Comparison of ENCODE assay signal across 8 cellular contexts in the genomic region with DNA sequence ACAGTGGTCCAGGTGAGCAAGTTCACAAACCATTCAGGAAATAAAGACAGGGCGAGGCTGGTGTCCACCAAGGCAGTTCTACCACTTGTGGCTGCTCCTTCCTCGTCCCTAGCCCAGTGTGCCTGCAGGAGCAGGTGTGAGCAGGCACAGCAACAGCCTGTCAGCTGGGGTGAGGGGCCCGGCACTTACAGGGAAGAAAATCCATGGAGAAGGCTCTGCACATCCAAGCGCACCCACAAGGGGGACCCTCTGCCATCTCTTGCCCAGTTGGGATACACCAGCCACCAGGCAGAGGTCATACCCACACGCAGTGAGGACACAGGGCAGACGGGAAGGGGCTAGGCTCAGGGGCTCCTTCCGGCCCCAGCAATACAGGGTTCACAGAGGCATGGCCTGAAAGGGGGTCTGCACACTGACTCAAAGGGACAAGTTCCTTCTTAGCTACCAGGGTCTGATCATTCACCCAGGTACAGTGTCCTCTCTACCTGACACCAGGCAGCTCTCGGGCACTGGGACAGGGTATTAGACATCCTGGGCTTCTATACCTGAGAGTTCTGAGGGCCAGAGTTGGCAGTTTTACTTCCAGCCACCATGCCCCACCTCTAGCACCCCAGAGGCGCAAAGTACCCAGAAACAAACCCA. TPM values are rescaled to one million over a fixed set of nuclear protein-coding genes. Genes with fewer than 3 reads are reported as not detected.
A peak's percentile ranks its signal among the peaks of the same experiment; 100 is the strongest.
DNase-seq lines count a peak whose midpoint lies in the region; ATAC-seq and TF ChIP-seq lines count a peak whose summit lies in the region.

No MANE protein-coding gene starts in this region.

- no peak for ATAC-seq in HG03108 (IDR thresholded peaks at IDR 0.05; ENCODE audit: unreplicated experiment)

- TF ChIP-seq POLR2A in erythroblast (IDR thresholded peaks at IDR 0.05; ENCODE audit: low read length): no peak

- DNase-seq in COR-L47 (lab: John Stamatoyannopoulos, UW) (peak; percentile 47), HT-29 (ENCODE audit: low spot score) (peak; percentile 78), SHP77 (lab: John Stamatoyannopoulos, UW) (peak; percentile 65 to 71), erythroblast (lab: John Stamatoyannopoulos, UW) (peak; percentile 50 to 66), myocyte (ENCODE audit: low read depth) (peak; percentile 76)
- DNase-seq in activated CD4-positive, CD25-positive, alpha-beta regulatory T cell treated with anti-CD3 and anti-CD28 coated beads, Interleukin-2, amount 50 U/mL, for 72 hours: no peak
- no peak for DNase-seq in activated CD8-positive, alpha-beta memory T cell treated with anti-CD3 and anti-CD28 coated beads, Interleukin-2, amount 50 U/mL, for 4 hours

RNA-seq across cellular contexts. Expression of gene CDIP1, which starts 27.0 kb away (rescaled TPM):
- total RNA-seq in HT-29 (2014; rRNA removed; shearing (Covaris generic)): not detected in 2 replicates
- total RNA-seq in myocyte: 30.6 and 38.4 TPM in 2 replicates
- 40.9 TPM for polyA plus RNA-seq in myocyte (2012)

RNA-seq across cellular contexts. Expression of gene HMOX2, which starts 35.4 kb away (rescaled TPM):
- total RNA-seq in HT-29 (2014; rRNA removed; shearing (Covaris generic)): 105 and 113 TPM in 2 replicates
- total RNA-seq in myocyte: 35.4 and 37.5 TPM in 2 replicates
- 67.7 TPM for polyA plus RNA-seq in myocyte (2012)

RNA-seq across cellular contexts. Expression of gene NMRAL1, which starts 37.1 kb away (rescaled TPM):
- total RNA-seq in HT-29 (2014; rRNA removed; shearing (Covaris generic)): 81.3 and 109 TPM in 2 replicates
- 22.6 and 35.8 TPM in 2 replicates for total RNA-seq in myocyte
- polyA plus RNA-seq in myocyte (2012): 17.6 TPM

RNA-seq across cellular contexts. Expression of gene C16orf96, which starts 44.6 kb away (rescaled TPM):
- not detected in 2 replicates for total RNA-seq in HT-29 (2014; rRNA removed; shearing (Covaris generic))
- total RNA-seq in myocyte: 0.11 and 0.16 TPM in 2 replicates
- 0.04 TPM for polyA plus RNA-seq in myocyte (2012)

Comparison
In these comparisons a context has a peak if more than half of its experiments do, and no peak if none do; other contexts are left out.
1. DNase-seq: peak in COR-L47 (single experiment), HT-29 (single experiment), SHP77 (2 of 2), erythroblast (2 of 2) and myocyte (single experiment); none in activated CD4-positive, CD25-positive, alpha-beta regulatory T cell treated with anti-CD3 and anti-CD28 coated beads, Interleukin-2, amount 50 U/mL, for 72 hours (single experiment) and activated CD8-positive, alpha-beta memory T cell treated with anti-CD3 and anti-CD28 coated beads, Interleukin-2, amount 50 U/mL, for 4 hours (single experiment).
2. RNA of gene CDIP1, which starts 27.0 kb away (total RNA-seq): 30.6 to 38.4 TPM in myocyte; not detected in HT-29; every median in the first group is over 10 times any median in the second.